Comparison of ENCODE assay signal across 21 cellular contexts in the genomic region with DNA sequence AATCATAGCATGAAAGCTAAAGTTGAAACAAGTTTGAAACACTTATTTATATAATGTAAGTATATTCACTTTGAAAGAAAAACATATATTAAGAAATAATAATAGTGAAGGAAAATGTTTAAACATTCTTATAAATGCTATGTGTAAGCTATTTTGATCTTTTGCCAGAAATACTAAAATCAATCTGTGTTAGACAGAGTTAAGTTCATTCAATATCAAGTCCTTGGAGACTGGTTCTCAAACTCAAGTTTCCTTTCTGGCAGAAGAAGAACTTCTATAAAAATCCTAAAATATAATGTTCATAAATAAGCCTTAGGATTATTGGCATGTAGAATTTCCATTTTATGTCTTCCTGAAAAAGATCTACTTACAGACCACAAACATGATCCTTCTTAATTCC.
"Had no signal": no experiment of that assay in that cellular context is flagged by ENCODE, and none has a peak within 500 bp of the region (broad histone marks: within the 10 kb centered on the region; RNA-seq: fewer than 3 reads in every experiment).

No MANE protein-coding gene starts in this region.

- H3K27ac ChIP-seq: body of pancreas, gastroesophageal sphincter, heart right ventricle, suprapubic skin had no signal

- H3K27ac Mint-ChIP-seq: activated CD4-positive, alpha-beta T cell treated with anti-CD3 and anti-CD28 coated beads, Interleukin-2, amount 10 ng/mL, durations not matched to agents 7 days and 5 days; activated naive CD8-positive, alpha-beta T cell; type B pancreatic cell had no signal

- H3K36me3 ChIP-seq: gastroesophageal sphincter, neutrophil, suprapubic skin had no signal

- H3K27me3 Mint-ChIP-seq: activated CD4-positive, alpha-beta T cell treated with anti-CD3 and anti-CD28 coated beads, Interleukin-2, amount 10 ng/mL, durations not matched to agents 7 days and 5 days; activated naive CD8-positive, alpha-beta T cell; type B pancreatic cell had no signal

- H3K36me3 Mint-ChIP-seq: type B pancreatic cell had no signal

- H3K9me3 ChIP-seq: body of pancreas, gastroesophageal sphincter, heart right ventricle, neutrophil, suprapubic skin had no signal

- H3K4me3 ChIP-seq: body of pancreas, gastroesophageal sphincter, heart right ventricle, suprapubic skin had no signal

- FAIRE-seq: islet of Langerhans had no signal

- H3K4me3 Mint-ChIP-seq: activated CD4-positive, alpha-beta T cell treated with anti-CD3 and anti-CD28 coated beads, Interleukin-2, amount 10 ng/mL, durations not matched to agents 7 days and 5 days; activated naive CD8-positive, alpha-beta T cell; type B pancreatic cell had no signal

- ATAC-seq: body of pancreas; gastroesophageal sphincter; heart right ventricle; stimulated activated naive CD8-positive, alpha-beta T cell treated with anti-CD3 and anti-CD28 coated beads, Interleukin-15, Interleukin-2, amounts not matched to agents 100 U/mL and 50 U/mL, for 24 hours had no signal

- DNase-seq: activated CD4-positive, alpha-beta T cell treated with anti-CD3 and anti-CD28 coated beads, Interleukin-2, amount 10 ng/mL, durations not matched to agents 7 days and 5 days; activated CD4-positive, CD25-positive, alpha-beta regulatory T cell; activated CD8-positive, alpha-beta memory T cell treated with anti-CD3 and anti-CD28 coated beads for 24 hours; activated gamma-delta T cell treated with Interleukin-2 at 50 U/mL for 16 hours; amygdala; body of pancreas; central memory CD4-positive, alpha-beta T cell; effector memory CD4-positive, alpha-beta T cell; heart right ventricle; posterior cingulate gyrus; retina; stimulated activated CD4-positive, alpha-beta T cell treated with anti-CD3 and anti-CD28 coated beads, Interleukin-15, amount 100 ng/mL, for 24 hours; stimulated activated CD4-positive, alpha-beta T cell treated with anti-CD3 and anti-CD28 coated beads, Interleukin-4, amount 100 ng/mL, for 1 hour; stimulated activated naive CD8-positive, alpha-beta T cell treated with anti-CD3 and anti-CD28 coated beads, Interleukin-15, Interleukin-2, amounts not matched to agents 100 U/mL and 50 U/mL, for 24 hours; T-helper 2 cell had no signal

- H3K27me3 ChIP-seq: body of pancreas, gastroesophageal sphincter, heart right ventricle, neutrophil, suprapubic skin had no signal

- H3K9me3 Mint-ChIP-seq: activated CD4-positive, alpha-beta T cell treated with anti-CD3 and anti-CD28 coated beads, Interleukin-2, amount 10 ng/mL, durations not matched to agents 7 days and 5 days; type B pancreatic cell had no signal
